In genomic region chr15:79923068-79923514, GRCh38 we compare ENCODE assay signal across 1 cellular context.
TF ChIP-seq lines count a peak whose summit lies in the region.

No MANE protein-coding gene starts in this region.

TF ChIP-seq in K562, 482 proteins besides CTCF, POLR2A, EP300 and RAD21 (continued from another document and continues in another):
- no peak for TF ChIP-seq ZFP91 (CRISPR knock-in tag; IDR thresholded peaks at IDR 0.05)
- TF ChIP-seq BRF1 (IDR thresholded peaks at IDR 0.05; ENCODE audit: borderline replicate concordance, extremely low read depth, insufficient read length), result no peak
- TF ChIP-seq CBX5 (IDR thresholded peaks at IDR 0.05; ENCODE audit: borderline replicate concordance, low read depth), result no peak
- no peak for TF ChIP-seq MLX (CRISPR knock-in tag; conservative IDR thresholded peaks at IDR 0.05)
- TF ChIP-seq PRMT5 (CRISPR knock-in tag; IDR thresholded peaks at IDR 0.05), result no peak
- no peak for TF ChIP-seq ZNF77 (CRISPR knock-in tag; IDR thresholded peaks at IDR 0.05)
- no peak for TF ChIP-seq STAG1 (CRISPR knock-in tag; IDR thresholded peaks at IDR 0.05; ENCODE audit: borderline replicate concordance)
- 0 out of 2 replicates have a peak, but pooled peaks have one; percentile 34 for TF ChIP-seq HMGXB4 (CRISPR knock-in tag; IDR thresholded peaks at IDR 0.05)
- TF ChIP-seq RBBP5 (IDR thresholded peaks at IDR 0.05; ENCODE audit: borderline replicate concordance, insufficient read depth, low read length, poor library complexity, severe bottlenecking), result peak; percentile 19
- peak in 1 of 2 experiments; percentile 31; a peak in 2 of 4 replicates for TF ChIP-seq MNT (conservative IDR thresholded peaks at IDR 0.05)
- TF ChIP-seq ZNF785 (CRISPR knock-in tag; IDR thresholded peaks at IDR 0.05), result no peak
- TF ChIP-seq SMAD2 (IDR thresholded peaks at IDR 0.05; ENCODE audit: low read depth, low read length), result no peak
- TF ChIP-seq ZNF316 (IDR thresholded peaks at IDR 0.05), result no peak
- no peak for TF ChIP-seq SP2 (IDR thresholded peaks at IDR 0.05; ENCODE audit: extremely low read depth, low read depth, low read length, poor library complexity, severe bottlenecking)
- TF ChIP-seq NKRF (IDR thresholded peaks at IDR 0.05; ENCODE audit: borderline replicate concordance), result peak; percentile 14; the same call in 1 of the 2 replicates
- 0 out of 2 replicates have a peak, but pooled peaks have one; percentile 47 for TF ChIP-seq NR3C1 (CRISPR knock-in tag; IDR thresholded peaks at IDR 0.05)
- no peak for TF ChIP-seq THRAP3 (IDR thresholded peaks at IDR 0.05; ENCODE audit: borderline replicate concordance)
- no peak for TF ChIP-seq ZNF217 (CRISPR knock-in tag; IDR thresholded peaks at IDR 0.05)
- no peak for TF ChIP-seq MAFG (tag; conservative IDR thresholded peaks at IDR 0.05)
- TF ChIP-seq ZNF253 (CRISPR knock-in tag; conservative IDR thresholded peaks at IDR 0.05), result no peak
- TF ChIP-seq ZNF239 (CRISPR knock-in tag; IDR thresholded peaks at IDR 0.05), result no peak
- no peak for TF ChIP-seq THRB (CRISPR knock-in tag; conservative IDR thresholded peaks at IDR 0.05)
- TF ChIP-seq RNF219 (CRISPR knock-in tag; IDR thresholded peaks at IDR 0.05), result no peak
- no peak for TF ChIP-seq ZNF398 (CRISPR knock-in tag; IDR thresholded peaks at IDR 0.05)
- no peak for TF ChIP-seq ZNF644 (tag; IDR thresholded peaks at IDR 0.05; ENCODE audit: low read depth)
- peak; percentile 95 for TF ChIP-seq VEZF1 (CRISPR knock-in tag; IDR thresholded peaks at IDR 0.05)
- no peak for TF ChIP-seq OTX1 (CRISPR knock-in tag; IDR thresholded peaks at IDR 0.05)
- 0 out of 2 replicates have a peak, but pooled peaks have one; percentile 15 for TF ChIP-seq MTA3 (IDR thresholded peaks at IDR 0.05; ENCODE audit: borderline replicate concordance)
- 0 out of 2 replicates have a peak, but pooled peaks have one; percentile 7 for TF ChIP-seq MXI1 (IDR thresholded peaks at IDR 0.05; ENCODE audit: low read depth, low read length)
- no peak for TF ChIP-seq SREBF2 (CRISPR knock-in tag; IDR thresholded peaks at IDR 0.05)
- TF ChIP-seq HOMEZ (CRISPR knock-in tag; IDR thresholded peaks at IDR 0.05), result no peak
- 0 out of 2 replicates have a peak, but pooled peaks have one; percentile 11 for TF ChIP-seq KLF16 (IDR thresholded peaks at IDR 0.05)
- no peak for TF ChIP-seq ZNF780A (CRISPR knock-in tag; IDR thresholded peaks at IDR 0.05)
- no peak for TF ChIP-seq ZNF184 (CRISPR knock-in tag; IDR thresholded peaks at IDR 0.05)
- TF ChIP-seq C11orf30 (IDR thresholded peaks at IDR 0.05; ENCODE audit: low read depth), result no peak
- TF ChIP-seq GATAD2B (IDR thresholded peaks at IDR 0.05; ENCODE audit: borderline replicate concordance), result no peak
- no peak for TF ChIP-seq CEBPZ (IDR thresholded peaks at IDR 0.05; ENCODE audit: borderline replicate concordance, low read depth, low read length)
- no peak for TF ChIP-seq JUNB (CRISPR knock-in tag; conservative IDR thresholded peaks at IDR 0.05)
- TF ChIP-seq MAFK (IDR thresholded peaks at IDR 0.05; ENCODE audit: low read length), result no peak
- no peak for TF ChIP-seq RBM17 (IDR thresholded peaks at IDR 0.05; ENCODE audit: borderline replicate concordance, low read depth, low read length)
- TF ChIP-seq NR2C2 (CRISPR knock-in tag; IDR thresholded peaks at IDR 0.05), result peak; percentile 6; the same call in 1 of the 2 replicates
- no peak for TF ChIP-seq NR2C2 (tag; IDR thresholded peaks at IDR 0.05)
